Comparison of ENCODE assay signal across 16 cellular contexts in genomic region chr3:89227634-89228033, GRCh38.
"Had no signal": no experiment of that assay in that cellular context is flagged by ENCODE, and none has a peak within 500 bp of the region (broad histone marks: within the 10 kb centered on the region; RNA-seq: fewer than 3 reads in every experiment).

No MANE protein-coding gene starts in this region.

- H3K4me1 ChIP-seq: body of pancreas, uterus had no signal

- H3K36me3 ChIP-seq: ovary, sigmoid colon, uterus had no signal

- H3K27ac ChIP-seq: body of pancreas, ovary, sigmoid colon, uterus had no signal

- H3K4me3 ChIP-seq: body of pancreas, ovary, sigmoid colon, uterus had no signal

- H3K9me3 ChIP-seq: body of pancreas, ovary, sigmoid colon, uterus had no signal

- H3K27me3 ChIP-seq: body of pancreas, ovary, sigmoid colon, uterus had no signal

- DNase-seq: activated CD4-positive, alpha-beta memory T cell treated with anti-CD3 and anti-CD28 coated beads for 36 hours; activated CD4-positive, alpha-beta T cell treated with anti-CD3 and anti-CD28 coated beads for 1 hour; activated gamma-delta T cell treated with Interleukin-2 at 50 U/mL for 16 hours; activated naive CD8-positive, alpha-beta T cell treated with anti-CD3 and anti-CD28 coated beads, Interleukin-2, amount 10 ng/mL, durations not matched to agents 7 days and 5 days; activated T-cell treated with anti-CD3 and anti-CD28 coated beads, Interleukin-2, amount 50 U/mL, for 4 hours; body of pancreas; kidney; nephron progenitor cell; ovary; sigmoid colon; stimulated activated CD4-positive, alpha-beta T cell treated with anti-CD3 and anti-CD28 coated beads, Interleukin-15, amount 100 ng/mL, for 24 hours; stimulated activated CD4-positive, alpha-beta T cell treated with anti-CD3 and anti-CD28 coated beads, Interleukin-4, amount 100 ng/mL, for 4 hours; stimulated activated naive CD8-positive, alpha-beta T cell treated with anti-CD3 and anti-CD28 coated beads, Interleukin-15, amount 100 ng/mL, for 72 hours; T-helper 9 cell; uterus had no signal

- ATAC-seq: activated T-cell treated with anti-CD3 and anti-CD28 coated beads, Interleukin-2, amount 50 U/mL, for 4 hours; body of pancreas; esophagus mucosa; stimulated activated naive CD8-positive, alpha-beta T cell treated with anti-CD3 and anti-CD28 coated beads, Interleukin-15, amount 100 ng/mL, for 72 hours had no signal
